In the genomic region with DNA sequence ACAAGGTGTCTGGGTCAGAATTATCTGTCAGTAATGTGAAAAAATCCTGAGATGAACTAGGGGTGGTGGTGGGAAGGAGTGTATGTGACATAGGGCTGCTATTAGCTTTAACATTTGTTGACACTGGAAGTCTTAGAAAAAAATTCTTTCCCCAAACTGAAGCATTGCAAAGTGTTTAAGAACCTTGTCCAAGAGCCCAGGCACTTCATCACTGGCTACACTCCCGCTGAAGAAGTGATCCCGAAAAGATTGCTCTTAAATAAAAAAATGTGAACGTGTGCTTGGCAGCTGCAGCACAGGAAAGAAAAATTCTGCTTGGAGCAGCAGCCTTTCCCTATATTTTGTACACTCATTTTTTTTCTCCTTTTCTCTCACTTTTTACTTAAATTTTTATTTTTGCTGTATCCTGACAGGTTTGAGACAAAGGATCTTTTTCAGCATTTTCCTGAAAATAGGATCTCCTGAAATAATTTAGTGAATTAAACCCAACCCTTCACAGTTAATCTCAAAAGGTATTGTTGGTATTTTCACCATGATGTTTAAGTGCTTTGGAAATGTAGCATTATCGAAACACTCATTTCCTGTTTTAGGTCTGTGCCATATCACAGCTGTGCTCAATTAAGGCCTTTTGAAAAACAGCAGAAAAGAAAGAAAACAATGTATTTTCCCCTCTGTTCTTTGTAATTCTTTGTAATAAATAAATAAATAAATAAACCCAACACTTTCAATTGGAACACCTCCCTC, we compare ENCODE assay signal across 18 cellular contexts.
DNase-seq lines count a peak whose midpoint lies in the region; ATAC-seq and TF ChIP-seq lines count a peak whose summit lies in the region.
"Had no signal": no experiment of that assay in that cellular context is flagged by ENCODE, and none has a peak within 500 bp of the region (broad histone marks: within the 10 kb centered on the region; RNA-seq: fewer than 3 reads in every experiment).

No MANE protein-coding gene starts in this region.

- no peak overlapping the region for H3K23ac ChIP-seq in mesenchymal stem cell (ENCODE audit: low read length in 2 of 2)

- H3K9me3 ChIP-seq in mesenchymal stem cell (ENCODE audit: control insufficient read depth, low read length), result no peaks in the 10 kb centered on the region
- H3K9me3 ChIP-seq: colonic mucosa, prostate gland, SJCRH30 had no signal

- no peak for ATAC-seq in GM19324 (IDR thresholded peaks at IDR 0.05; ENCODE audit: low FRiP score, unreplicated experiment)
- ATAC-seq: left ventricle myocardium superior, natural killer cell had no signal

- H2BK12ac ChIP-seq in mesenchymal stem cell (ENCODE audit: low read length in 2 of 2), result no peak overlapping the region

- H2AFZ ChIP-seq in mesenchymal stem cell (ENCODE audit: low read depth, low read length), result no peak overlapping the region

- H2BK120ac ChIP-seq in mesenchymal stem cell (ENCODE audit: low read depth, low read length), result no peak overlapping the region

- no peak overlapping the region for H3K14ac ChIP-seq in mesenchymal stem cell (ENCODE audit: low read length in 2 of 2)

- peak overlapping the region in 1 of 2 experiments; percentile 35 for H3K4me3 ChIP-seq in mesenchymal stem cell (ENCODE audit: insufficient read depth in 1 of 2, low read depth in 1 of 2, low read length in 2 of 2)
- H3K4me3 ChIP-seq: colonic mucosa, prostate gland, SJCRH30 had no signal

- H3K27me3 ChIP-seq in mesenchymal stem cell (ENCODE audit: control insufficient read depth in 1 of 2, insufficient read depth in 1 of 2, low read length in 2 of 2), result no peaks in the 10 kb centered on the region
- H3K27me3 ChIP-seq: colonic mucosa, SJCRH30 had no signal

- no peaks in the 10 kb centered on the region for H3K79me1 ChIP-seq in mesenchymal stem cell (replicated peaks; ENCODE audit: low read length, poor library complexity, severe bottlenecking)

- peak overlapping the region; percentile 46 for H3K27ac ChIP-seq in mesenchymal stem cell (ENCODE audit: low read length, poor library complexity, severe bottlenecking)
- H3K27ac ChIP-seq: colonic mucosa, prostate gland, SJCRH30 had no signal

- peak overlapping the region; percentile 67 for H3K9ac ChIP-seq in mesenchymal stem cell (ENCODE audit: low read length)

- H3K4me1 ChIP-seq in mesenchymal stem cell (ENCODE audit: control insufficient read depth, insufficient read depth, low read depth, low read length), result no peaks in the 10 kb centered on the region
- H3K4me1 ChIP-seq: colonic mucosa, prostate gland, SJCRH30 had no signal

- no peak overlapping the region for H3K18ac ChIP-seq in mesenchymal stem cell (ENCODE audit: low read depth in 1 of 2, low read length in 2 of 2)

- H3K4me1 Mint-ChIP-seq in brain, result peaks cover 13% of the 10 kb centered on the region
- H3K4me1 Mint-ChIP-seq: activated CD4-positive, alpha-beta T cell treated with anti-CD3 and anti-CD28 coated beads, Interleukin-2, amount 10 ng/mL, durations not matched to agents 24 days and 14 days; IgD-negative memory B cell; natural killer cell had no signal

- H2AK5ac ChIP-seq in mesenchymal stem cell (ENCODE audit: low read length, severe bottlenecking), result no peak overlapping the region

- DNase-seq in AG08395 (ENCODE audit: low spot score), result peak; percentile 51
- peak; percentile 50 for DNase-seq in HS-5 (ENCODE audit: low read depth)
- no peak for DNase-seq in mesenchymal stem cell
- DNase-seq in RPMI8226, result no peak
- DNase-seq in islet precursor cell, result no peak
- DNase-seq in HPDE6-E6E7 (ENCODE audit: extremely low spot score), result no peak
- DNase-seq: activated CD4-positive, alpha-beta T cell treated with anti-CD3 and anti-CD28 coated beads, Interleukin-2, amount 10 ng/mL, durations not matched to agents 24 days and 14 days; activated T-cell treated with anti-CD3 and anti-CD28 coated beads, Interleukin-2, amount 50 U/mL, for 48 hours; colonic mucosa; left ventricle myocardium superior; natural killer cell; NCI-H1092; SJCRH30; stimulated activated CD4-positive, alpha-beta T cell treated with anti-CD3 and anti-CD28 coated beads, Interleukin-15, amount 100 ng/mL, for 24 hours had no signal

- no peak overlapping the region for H4K8ac ChIP-seq in mesenchymal stem cell (ENCODE audit: low read length)

- TF ChIP-seq CTCF in brain (conservative IDR thresholded peaks at IDR 0.05), result no peak

- peaks cover 0 to 3% of the 10 kb centered on the region in 2 experiments for H3K36me3 ChIP-seq in mesenchymal stem cell (ENCODE audit: control insufficient read depth in 1 of 2, insufficient read depth in 2 of 2, low read depth in 1 of 2, low read length in 2 of 2)
- H3K36me3 ChIP-seq: colonic mucosa, prostate gland, SJCRH30 had no signal

- H2BK5ac ChIP-seq in mesenchymal stem cell (ENCODE audit: low read depth, low read length, poor library complexity, severe bottlenecking), result peak overlapping the region; percentile 47

- no peak overlapping the region for H3K4me2 ChIP-seq in mesenchymal stem cell (ENCODE audit: low read length, poor library complexity, severe bottlenecking)

- no peak overlapping the region for H2BK15ac ChIP-seq in mesenchymal stem cell (ENCODE audit: low read depth, poor library complexity, severe bottlenecking)

- no peaks in the 10 kb centered on the region for H3K36me3 Mint-ChIP-seq in brain
- H3K36me3 Mint-ChIP-seq: IgD-negative memory B cell, natural killer cell had no signal

- WGBS in mesenchymal stem cell, result 34% methylated on average over 3 of the region's 4 CpGs

- peak overlapping the region in 3 of 5 experiments; percentile 51 to 69 (median 56) for H3K27ac Mint-ChIP-seq in brain
- H3K27ac Mint-ChIP-seq: activated CD4-positive, alpha-beta T cell treated with anti-CD3 and anti-CD28 coated beads, Interleukin-2, amount 10 ng/mL, durations not matched to agents 24 days and 14 days; IgD-negative memory B cell; natural killer cell had no signal

- H4K91ac ChIP-seq in mesenchymal stem cell (ENCODE audit: low read length), result no peak overlapping the region

- peaks cover 0 to 5% (median 2%) of the 10 kb centered on the region in 5 experiments for H3K9me3 Mint-ChIP-seq in brain

- H3K27me3 Mint-ChIP-seq in brain, result no peaks in the 10 kb centered on the region
- H3K27me3 Mint-ChIP-seq: activated CD4-positive, alpha-beta T cell treated with anti-CD3 and anti-CD28 coated beads, Interleukin-2, amount 10 ng/mL, durations not matched to agents 24 days and 14 days; IgD-negative memory B cell had no signal

- H3K4ac ChIP-seq in mesenchymal stem cell (ENCODE audit: low read depth in 1 of 2, low read length in 2 of 2), result no peak overlapping the region

- no peak overlapping the region for H3K4me3 Mint-ChIP-seq in brain
- H3K4me3 Mint-ChIP-seq: activated CD4-positive, alpha-beta T cell treated with anti-CD3 and anti-CD28 coated beads, Interleukin-2, amount 10 ng/mL, durations not matched to agents 24 days and 14 days; IgD-negative memory B cell; natural killer cell had no signal

Comparison
In these comparisons a context has a peak if more than half of its experiments do, and no peak if none do; other contexts are left out.
1. DNase-seq: peak in AG08395 (single experiment) and HS-5 (single experiment); none in mesenchymal stem cell (single experiment), RPMI8226 (single experiment), islet precursor cell (single experiment) and HPDE6-E6E7 (single experiment).